Comparison of ENCODE assay signal across 1 cellular context in genomic region chr2:228224410-228224809, GRCh38.
TF ChIP-seq lines count a peak whose summit lies in the region.

No MANE protein-coding gene starts in this region.

TF ChIP-seq in GM23338, 12 proteins besides CTCF, POLR2A, EP300 and RAD21 (continued from another document):
- no peak for TF ChIP-seq ZNF462 (CRISPR knock-in tag; IDR thresholded peaks at IDR 0.05)
- no peak for TF ChIP-seq POLR2AphosphoS5 (IDR thresholded peaks at IDR 0.05; ENCODE audit: low read depth)
- no peak for TF ChIP-seq EZH2phosphoT487 (IDR thresholded peaks at IDR 0.05; ENCODE audit: unreplicated experiment)
- TF ChIP-seq NANOG (IDR thresholded peaks at IDR 0.05; ENCODE audit: borderline replicate concordance): no peak
